ENCODE assay signal across 28 cellular contexts in the genomic region with DNA sequence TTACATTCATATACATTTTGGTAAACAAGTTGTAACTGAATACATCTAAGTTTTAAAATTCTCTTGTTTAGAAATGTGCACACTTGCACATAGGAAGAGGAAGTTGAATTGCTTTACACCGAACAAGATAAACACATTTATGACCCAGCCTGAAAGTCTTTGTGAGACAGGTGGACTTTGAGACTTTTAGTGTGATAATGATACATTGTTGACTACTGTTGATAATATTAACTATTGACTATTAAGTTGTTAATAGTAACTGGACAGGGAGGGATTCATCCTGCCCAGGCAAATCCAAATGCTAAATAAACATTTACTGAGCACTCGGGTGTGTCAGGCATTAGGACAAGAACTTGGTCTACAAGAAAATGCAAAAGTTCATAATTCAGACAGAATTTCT.
"Had no signal": no experiment of that assay in that cellular context is flagged by ENCODE, and none has a peak within 500 bp of the region (broad histone marks: within the 10 kb centered on the region; RNA-seq: fewer than 3 reads in every experiment).

No MANE protein-coding gene starts in this region.

- ATAC-seq: left ventricle myocardium superior; natural killer cell; sciatic nerve; stimulated activated effector memory CD8-positive, alpha-beta T cell treated with anti-CD3 and anti-CD28 coated beads, Interleukin-12 subunit alpha, Interleukin-12 subunit beta, amount 100 ng/mL, for 72 hours; WTC11 had no signal

- H3K9me3 Mint-ChIP-seq: activated CD4-positive, alpha-beta memory T cell treated with anti-CD3 and anti-CD28 coated beads, Interleukin-2, amount 10 ng/mL, durations not matched to agents 7 days and 5 days; activated CD4-positive, alpha-beta T cell treated with anti-CD3 and anti-CD28 coated beads, Interleukin-2, amount 10 ng/mL, durations not matched to agents 7 days and 5 days; activated naive CD4-positive, alpha-beta T cell treated with anti-CD3 and anti-CD28 coated beads, Interleukin-2, amount 10 ng/mL, durations not matched to agents 7 days and 5 days; activated naive CD8-positive, alpha-beta T cell treated with anti-CD3 and anti-CD28 coated beads, Interleukin-2, amount 10 ng/mL, durations not matched to agents 7 days and 5 days; activated T-cell treated with anti-CD3 and anti-CD28 coated beads, Interleukin-2, amount 50 U/mL, for 24 hours; stimulated activated effector memory CD8-positive, alpha-beta T cell treated with anti-CD3 and anti-CD28 coated beads, Interleukin-12 subunit alpha, Interleukin-12 subunit beta, amount 100 ng/mL, for 72 hours; stimulated activated naive CD8-positive, alpha-beta T cell treated with anti-CD3 and anti-CD28 coated beads, Interleukin-15, Interleukin-2, amounts not matched to agents 100 ng/mL and 50 ng/mL, for 24 hours; WTC11 had no signal

- H3K27me3 Mint-ChIP-seq: activated CD4-positive, alpha-beta memory T cell treated with anti-CD3 and anti-CD28 coated beads, Interleukin-2, amount 10 ng/mL, durations not matched to agents 7 days and 5 days; activated CD4-positive, alpha-beta T cell treated with anti-CD3 and anti-CD28 coated beads, Interleukin-2, amount 10 ng/mL, durations not matched to agents 7 days and 5 days; activated naive CD4-positive, alpha-beta T cell treated with anti-CD3 and anti-CD28 coated beads, Interleukin-2, amount 10 ng/mL, durations not matched to agents 7 days and 5 days; activated naive CD8-positive, alpha-beta T cell treated with anti-CD3 and anti-CD28 coated beads, Interleukin-2, amount 10 ng/mL, durations not matched to agents 7 days and 5 days; stimulated activated naive CD8-positive, alpha-beta T cell treated with anti-CD3 and anti-CD28 coated beads, Interleukin-15, Interleukin-2, amounts not matched to agents 100 ng/mL and 50 ng/mL, for 24 hours had no signal

- H3K27ac ChIP-seq: brain microvascular endothelial cell, coronary artery, skin epidermis, thoracic aorta, vagina had no signal

- DNase-seq: activated CD4-positive, alpha-beta memory T cell treated with anti-CD3 and anti-CD28 coated beads, Interleukin-2, amount 10 ng/mL, durations not matched to agents 7 days and 5 days; activated CD4-positive, alpha-beta T cell treated with anti-CD3 and anti-CD28 coated beads for 1 hour; activated CD4-positive, alpha-beta T cell treated with anti-CD3 and anti-CD28 coated beads, Interleukin-2, amount 10 ng/mL, durations not matched to agents 7 days and 5 days; activated CD8-positive, alpha-beta memory T cell treated with anti-CD3 and anti-CD28 coated beads, Interleukin-2, amount 50 U/mL, for 48 hours; activated gamma-delta T cell; activated naive CD4-positive, alpha-beta T cell treated with anti-CD3 and anti-CD28 coated beads, Interleukin-2, amount 10 ng/mL, durations not matched to agents 7 days and 5 days; activated naive CD8-positive, alpha-beta T cell treated with anti-CD3 and anti-CD28 coated beads, Interleukin-2, amount 10 ng/mL, durations not matched to agents 7 days and 5 days; activated T-cell treated with anti-CD3 and anti-CD28 coated beads, Interleukin-2, amount 50 U/mL, for 24 hours; brain microvascular endothelial cell; dorsolateral prefrontal cortex; effector memory CD4-positive, alpha-beta T cell; left ventricle myocardium superior; mammary epithelial cell; natural killer cell; stimulated activated CD4-positive, alpha-beta T cell treated with anti-CD3 and anti-CD28 coated beads, Interleukin-4, amount 100 ng/mL, for 24 hours; T-helper 2 cell; trophoblast cell had no signal

- H3K4me1 Mint-ChIP-seq: activated CD4-positive, alpha-beta memory T cell treated with anti-CD3 and anti-CD28 coated beads, Interleukin-2, amount 10 ng/mL, durations not matched to agents 7 days and 5 days; activated CD4-positive, alpha-beta T cell treated with anti-CD3 and anti-CD28 coated beads, Interleukin-2, amount 10 ng/mL, durations not matched to agents 7 days and 5 days; activated naive CD4-positive, alpha-beta T cell treated with anti-CD3 and anti-CD28 coated beads, Interleukin-2, amount 10 ng/mL, durations not matched to agents 7 days and 5 days; activated naive CD8-positive, alpha-beta T cell treated with anti-CD3 and anti-CD28 coated beads, Interleukin-2, amount 10 ng/mL, durations not matched to agents 7 days and 5 days; natural killer cell; stimulated activated effector memory CD8-positive, alpha-beta T cell treated with anti-CD3 and anti-CD28 coated beads, Interleukin-12 subunit alpha, Interleukin-12 subunit beta, amount 100 ng/mL, for 72 hours had no signal

- FAIRE-seq: astrocyte, frontal cortex, islet of Langerhans had no signal

- H3K4me3 Mint-ChIP-seq: activated CD4-positive, alpha-beta memory T cell treated with anti-CD3 and anti-CD28 coated beads, Interleukin-2, amount 10 ng/mL, durations not matched to agents 7 days and 5 days; activated CD4-positive, alpha-beta T cell treated with anti-CD3 and anti-CD28 coated beads, Interleukin-2, amount 10 ng/mL, durations not matched to agents 7 days and 5 days; activated naive CD4-positive, alpha-beta T cell treated with anti-CD3 and anti-CD28 coated beads, Interleukin-2, amount 10 ng/mL, durations not matched to agents 7 days and 5 days; activated naive CD8-positive, alpha-beta T cell treated with anti-CD3 and anti-CD28 coated beads, Interleukin-2, amount 10 ng/mL, durations not matched to agents 7 days and 5 days; activated T-cell treated with anti-CD3 and anti-CD28 coated beads, Interleukin-2, amount 50 U/mL, for 24 hours; natural killer cell; stimulated activated effector memory CD8-positive, alpha-beta T cell treated with anti-CD3 and anti-CD28 coated beads, Interleukin-12 subunit alpha, Interleukin-12 subunit beta, amount 100 ng/mL, for 72 hours; stimulated activated naive CD8-positive, alpha-beta T cell treated with anti-CD3 and anti-CD28 coated beads, Interleukin-15, Interleukin-2, amounts not matched to agents 100 ng/mL and 50 ng/mL, for 24 hours; WTC11 had no signal

- H3K9me3 ChIP-seq: thoracic aorta, vagina had no signal

- H3K27me3 ChIP-seq: brain microvascular endothelial cell, dorsolateral prefrontal cortex, vagina had no signal

- H3K27ac Mint-ChIP-seq: activated CD4-positive, alpha-beta memory T cell treated with anti-CD3 and anti-CD28 coated beads, Interleukin-2, amount 10 ng/mL, durations not matched to agents 7 days and 5 days; activated CD4-positive, alpha-beta T cell treated with anti-CD3 and anti-CD28 coated beads, Interleukin-2, amount 10 ng/mL, durations not matched to agents 7 days and 5 days; activated naive CD4-positive, alpha-beta T cell treated with anti-CD3 and anti-CD28 coated beads, Interleukin-2, amount 10 ng/mL, durations not matched to agents 7 days and 5 days; activated naive CD8-positive, alpha-beta T cell treated with anti-CD3 and anti-CD28 coated beads, Interleukin-2, amount 10 ng/mL, durations not matched to agents 7 days and 5 days; activated T-cell treated with anti-CD3 and anti-CD28 coated beads, Interleukin-2, amount 50 U/mL, for 24 hours; natural killer cell; stimulated activated effector memory CD8-positive, alpha-beta T cell treated with anti-CD3 and anti-CD28 coated beads, Interleukin-12 subunit alpha, Interleukin-12 subunit beta, amount 100 ng/mL, for 72 hours; stimulated activated naive CD8-positive, alpha-beta T cell treated with anti-CD3 and anti-CD28 coated beads, Interleukin-15, Interleukin-2, amounts not matched to agents 100 ng/mL and 50 ng/mL, for 24 hours; WTC11 had no signal

- H3K4me3 ChIP-seq: coronary artery, dorsolateral prefrontal cortex, skin epidermis, thoracic aorta, vagina had no signal

- H3K4me1 ChIP-seq: vagina had no signal

- H3K36me3 Mint-ChIP-seq: activated naive CD4-positive, alpha-beta T cell treated with anti-CD3 and anti-CD28 coated beads, Interleukin-2, amount 10 ng/mL, durations not matched to agents 7 days and 5 days; activated naive CD8-positive, alpha-beta T cell treated with anti-CD3 and anti-CD28 coated beads, Interleukin-2, amount 10 ng/mL, durations not matched to agents 7 days and 5 days; natural killer cell; stimulated activated effector memory CD8-positive, alpha-beta T cell treated with anti-CD3 and anti-CD28 coated beads, Interleukin-12 subunit alpha, Interleukin-12 subunit beta, amount 100 ng/mL, for 72 hours; WTC11 had no signal

- H3K36me3 ChIP-seq: brain microvascular endothelial cell, thoracic aorta, vagina had no signal
